27 cellular contexts compared by ENCODE assay signal in genomic region chr13:43359536-43359935, GRCh38.
DNase-seq lines count a peak whose midpoint lies in the region; ATAC-seq and TF ChIP-seq lines count a peak whose summit lies in the region.
"Had no signal": no experiment of that assay in that cellular context is flagged by ENCODE, and none has a peak within 500 bp of the region (broad histone marks: within the 10 kb centered on the region; RNA-seq: fewer than 3 reads in every experiment).

No MANE protein-coding gene starts in this region.

- peaks cover 43% of the 10 kb centered on the region for H3K36me3 Mint-ChIP-seq in brain

- peak overlapping the region; percentile 12 for H3K4me2 ChIP-seq in smooth muscle cell
- H3K4me2 ChIP-seq: BLaER1 treated with 17β-estradiol and CSF1 and Interleukin-3, amounts not matched to agents 10 nM and 100 nM had no signal

- in situ Hi-C loops in HAP-1 (cut with MboI; ENCODE audit: low sequenced_read_pairs), result no loop called here

- H3K27ac Mint-ChIP-seq in brain, result peak overlapping the region; percentile 30 to 85 (median 62)
- H3K27ac Mint-ChIP-seq: CD4-positive, alpha-beta T cell had no signal

- TF ChIP-seq CTCF in brain (conservative IDR thresholded peaks at IDR 0.05) (no peak), smooth muscle cell (IDR thresholded peaks at IDR 0.05; ENCODE audit: borderline replicate concordance, insufficient read depth, poor library complexity, severe bottlenecking) (no peak)

- no peaks in the 10 kb centered on the region for H3K9me3 Mint-ChIP-seq in brain
- H3K9me3 Mint-ChIP-seq: CD4-positive, alpha-beta T cell had no signal

- peaks cover 15% of the 10 kb centered on the region for H3F3A ChIP-seq in smooth muscle cell (ENCODE audit: low read depth)

- no peaks in the 10 kb centered on the region for H3K79me2 ChIP-seq in smooth muscle cell (ENCODE audit: low read depth)

- H2AFZ ChIP-seq in smooth muscle cell (ENCODE audit: low read depth), result no peak overlapping the region

- H3K4me3 Mint-ChIP-seq in brain, result no peak overlapping the region
- H3K4me3 Mint-ChIP-seq: CD4-positive, alpha-beta T cell had no signal

- peaks cover 4% of the 10 kb centered on the region for H3K27me3 Mint-ChIP-seq in brain
- H3K27me3 Mint-ChIP-seq: CD4-positive, alpha-beta T cell had no signal

- intact Hi-C loops in left cardiac atrium (cut with DNase I), result no loop called here

- H3K27me3 ChIP-seq in HAP-1 (ENCODE audit: low read depth), result no peaks in the 10 kb centered on the region
- no peaks in the 10 kb centered on the region for H3K27me3 ChIP-seq in iPS DF 6.9 (ENCODE audit: control insufficient read depth, insufficient read depth, low read length)
- H3K27me3 ChIP-seq in smooth muscle cell (ENCODE audit: low read depth), result no peaks in the 10 kb centered on the region
- H3K27me3 ChIP-seq: MG63, SJSA1 had no signal

- H3K36me3 ChIP-seq in HAP-1 (replicated peaks) (no peaks in the 10 kb centered on the region), iPS DF 6.9 (ENCODE audit: control insufficient read depth, insufficient read depth, low read length) (no peaks in the 10 kb centered on the region), smooth muscle cell (ENCODE audit: low read depth) (no peaks in the 10 kb centered on the region)
- H3K36me3 ChIP-seq: BLaER1 treated with 17β-estradiol and CSF1 and Interleukin-3, amounts not matched to agents 10 nM and 100 nM; MG63; SJSA1 had no signal

- H4K20me1 ChIP-seq in smooth muscle cell (ENCODE audit: low read depth), result no peaks in the 10 kb centered on the region
- H4K20me1 ChIP-seq: BLaER1 treated with 17β-estradiol and CSF1 and Interleukin-3, amounts not matched to agents 10 nM and 100 nM had no signal

- H3K9ac ChIP-seq in smooth muscle cell (ENCODE audit: low read depth), result no peak overlapping the region
- H3K9ac ChIP-seq: BLaER1 treated with 17β-estradiol and CSF1 and Interleukin-3, amounts not matched to agents 10 nM and 100 nM had no signal

- H3K27ac ChIP-seq in iPS DF 6.9 (ENCODE audit: low read length) (peak overlapping the region; percentile 60), smooth muscle cell (ENCODE audit: low read depth) (no peak overlapping the region)
- H3K27ac ChIP-seq: BLaER1 treated with 17β-estradiol and CSF1 and Interleukin-3, amounts not matched to agents 10 nM and 100 nM; SJSA1 had no signal

- H3K4me1 Mint-ChIP-seq in brain, result peaks cover 28% of the 10 kb centered on the region

- WGBS in iPS DF 6.9 (ENCODE audit: insufficient coverage, insufficient read length), result no CpG with 5 or more reads among the region's 4 CpGs
- 75% methylated on average over 4 of the region's 4 CpGs for WGBS in smooth muscle cell (ENCODE audit: low lambda C conversion rate)

- no peaks in the 10 kb centered on the region for H3K9me3 ChIP-seq in HAP-1
- H3K9me3 ChIP-seq in iPS DF 6.9 (ENCODE audit: control insufficient read depth, insufficient read depth, low read length), result no peaks in the 10 kb centered on the region; the same call in 1 of the 2 replicates
- no peaks in the 10 kb centered on the region for H3K9me3 ChIP-seq in smooth muscle cell (replicated peaks; ENCODE audit: low read depth)
- H3K9me3 ChIP-seq: MG63, SJSA1 had no signal

- H3K4me1 ChIP-seq in HAP-1 (peaks cover 34% of the 10 kb centered on the region), iPS DF 6.9 (ENCODE audit: control insufficient read depth, insufficient read depth, low read length) (peaks cover 5% of the 10 kb centered on the region; the same call in 1 of the 2 replicates), smooth muscle cell (ENCODE audit: low read depth) (peaks cover 30% of the 10 kb centered on the region)

- no peak for ATAC-seq in left cardiac atrium
- ATAC-seq: GM12878 had no signal

- H3K4me3 ChIP-seq in HAP-1 (no peak overlapping the region), iPS DF 6.9 (ENCODE audit: low read length) (no peak overlapping the region), smooth muscle cell (no peak overlapping the region)
- H3K4me3 ChIP-seq: BLaER1 treated with 17β-estradiol and CSF1 and Interleukin-3, amounts not matched to agents 10 nM and 100 nM; GM12878; MG63; SJSA1 had no signal

- peak; percentile 59 to 95 for DNase-seq in HAP-1 (ENCODE audit: low spot score in 2 of 2)
- no peak for DNase-seq in iPS DF 6.9 (ENCODE audit: low read depth, low spot score)
- DNase-seq in smooth muscle cell (lab: John Stamatoyannopoulos, UW; ENCODE audit: unreplicated experiment), result no peak
- no peak for DNase-seq in NCI-H2196 treated with DMSO at 0.1 percent for 48 hours (lab: John Stamatoyannopoulos, UW; ENCODE audit: unreplicated experiment)
- DNase-seq in left cardiac atrium, result no peak
- no peak for DNase-seq in activated CD4-positive, alpha-beta T cell treated with anti-CD3 and anti-CD28 coated beads, Interleukin-2, amount 50 U/mL, for 4 hours
- DNase-seq: AML-193; CD4-positive, alpha-beta T cell; DMS53; GDM1; GOT3; IMR-90; KG1; MG63; NCI-H1105 treated with DMSO at 0.1 percent for 48 hours; NCI-H146; NCI-H2029; NCI-H446 treated with DMSO at 0.1 percent for 48 hours; NCI-H526; NCI-H82; NK-92 treated with Interleukin-12 subunit alpha and Interleukin-12 subunit beta, amount 100 ng/mL, for 24 hours; Right ventricle myocardium superior; RPMI8226 had no signal

Comparison
In these comparisons a context has a peak if more than half of its experiments do, and no peak if none do; other contexts are left out.
1. DNase-seq: peak in HAP-1 (2 of 2); none in iPS DF 6.9 (single experiment), smooth muscle cell (single experiment), NCI-H2196 treated with DMSO at 0.1 percent for 48 hours (single experiment), left cardiac atrium (single experiment) and activated CD4-positive, alpha-beta T cell treated with anti-CD3 and anti-CD28 coated beads, Interleukin-2, amount 50 U/mL, for 4 hours (0 of 2).